ENCODE assay signal across 9 cellular contexts in genomic region chr11:95849087-95849825, GRCh38. TPM values are rescaled to one million over a fixed set of nuclear protein-coding genes. Genes with fewer than 3 reads are reported as not detected.
DNase-seq lines count a peak whose midpoint lies in the region; ATAC-seq, FAIRE-seq and TF ChIP-seq lines count a peak whose summit lies in the region.
"Had no signal": no experiment of that assay in that cellular context is flagged by ENCODE, and none has a peak within 500 bp of the region (broad histone marks: within the 10 kb centered on the region; RNA-seq: fewer than 3 reads in every experiment).

No MANE protein-coding gene starts in this region.

- no peaks in the 10 kb centered on the region for H3K79me2 ChIP-seq in HepG2 (ENCODE audit: insufficient read depth, low read length)
- H3K79me2 ChIP-seq: parathyroid adenoma had no signal

- no peak overlapping the region for H3K4me3 ChIP-seq in HepG2 (replicated peaks in 1 of 3; ENCODE audit: insufficient read depth in 1 of 3, low read depth in 2 of 3, low read length in 3 of 3)
- H3K4me3 ChIP-seq in thyroid gland (replicated peaks in 1 of 3) = no peak overlapping the region

- ATAC-seq in HepG2 = peak; percentile 97
- no peak for ATAC-seq in GM19397 (IDR thresholded peaks at IDR 0.05; ENCODE audit: unreplicated experiment)

- H3K36me3 Mint-ChIP-seq in chondrocyte (ENCODE audit: low read depth) = peaks cover 8% of the 10 kb centered on the region

- peak; percentile 86 for FAIRE-seq in HepG2 (lab: Jason Lieb, UNC)

- intact Hi-C loops in HepG2 (cut with micrococcal nuclease; ENCODE audit: unreplicated experiment) = loop anchor here (1.0 kb wide), 3 partner anchors 494 to 577 kb away; partner anchors contain the start of gene MAML2
- intact Hi-C loops in thyroid gland (cut with DNase I) = no loop called here

- H3K27me3 Mint-ChIP-seq in chondrocyte (ENCODE audit: low read depth) = no peaks in the 10 kb centered on the region

- H3K27ac ChIP-seq in HepG2 (ENCODE audit: extremely low read length, insufficient read depth, low read length) = no peak overlapping the region
- no peak overlapping the region for H3K27ac ChIP-seq in thyroid gland
- H3K27ac ChIP-seq: parathyroid adenoma had no signal

- H3K36me3 ChIP-seq in HepG2 (replicated peaks in 1 of 2; ENCODE audit: control insufficient read depth in 1 of 2, insufficient read depth in 2 of 2, low read length in 2 of 2) (peaks cover 4 to 29% of the 10 kb centered on the region in 2 experiments), thyroid gland (peaks cover 5 to 10% of the 10 kb centered on the region in 2 donors)

- peak; percentile 54 for TF ChIP-seq CTCF in GM13977 (IDR thresholded peaks at IDR 0.05; ENCODE audit: extremely low read depth, insufficient read depth, missing control alignments)
- peak; percentile 82 for TF ChIP-seq CTCF in chondrocyte (IDR thresholded peaks at IDR 0.05)
- TF ChIP-seq CTCF in HepG2 (CRISPR knock-in tag; IDR thresholded peaks at IDR 0.05) = peak; percentile 75
- TF ChIP-seq CTCF in thyroid gland (IDR thresholded peaks at IDR 0.05) = peak in 5 of 6 experiments; percentile 14 to 64 (median 53)

- TF ChIP-seq EP300 in HepG2 (IDR thresholded peaks at IDR 0.05; ENCODE audit: low read depth in 2 of 2, low read length in 2 of 2) (no peak), HepG2 (CRISPR knock-in tag; IDR thresholded peaks at IDR 0.05; ENCODE audit: borderline replicate concordance) (no peak)

- CTCF ChIA-PET in HepG2 (lab: Yijun Ruan, JAX; ENCODE audit: low intra/inter-chr PET ratio, low total read pairs) = interaction anchor here (1.0 to 1.9 kb wide), 2 partner anchors 545 to 578 kb away, joined by 4 to 10 read pairs; no protein-coding TSS in a partner anchor

- H3K27me3 ChIP-seq in HepG2 (ENCODE audit: control insufficient read depth in 1 of 2, insufficient read depth in 2 of 2, low read length in 2 of 2) (no peaks in the 10 kb centered on the region), thyroid gland (no peaks in the 10 kb centered on the region)

- no peak overlapping the region for H2AFZ ChIP-seq in HepG2 (ENCODE audit: low read length)
- H2AFZ ChIP-seq: parathyroid adenoma had no signal

- H3K4me2 ChIP-seq in HepG2 (ENCODE audit: low read depth, low read length) = no peak overlapping the region

- H3K27ac Mint-ChIP-seq in chondrocyte (ENCODE audit: unreplicated experiment) = no peak overlapping the region

- BruUV-seq in HepG2 (replicated peaks; lab: Mats Ljungman, UMichigan) = no TSS peak

- H3K4me1 ChIP-seq in HepG2 (ENCODE audit: insufficient read depth, low read length) (no peaks in the 10 kb centered on the region), thyroid gland (peaks cover 0 to 7% of the 10 kb centered on the region in 2 donors)
- H3K4me1 ChIP-seq: parathyroid adenoma had no signal

- H3K4me1 Mint-ChIP-seq in chondrocyte (ENCODE audit: low read depth) = peaks cover 25% of the 10 kb centered on the region

- in situ Hi-C loops in GM13977 (cut with MboI; ENCODE audit: low pct_unique_long_range_greater_than_20kb, low sequenced_read_pairs, unreplicated experiment) (loop anchor here (25.0 kb wide), 1 partner anchor 538 kb away; the partner anchor contains the start of genes CCDC82 and JRKL), SK-MEL-5 (cut with HindIII; ENCODE audit: low pct_unique_long_range_greater_than_20kb, low sequenced_read_pairs) (no loop called here), HepG2 (cut with HindIII; ENCODE audit: extremely low pct_ligation_motif_present, low pct_unique_long_range_greater_than_20kb) (no loop called here)

- no peak for TF ChIP-seq RAD21 in HepG2 (CRISPR knock-in tag; IDR thresholded peaks at IDR 0.05)

- peak; percentile 66 for DNase-seq in AG20443 (ENCODE audit: low spot score)
- DNase-seq in GM13977 (ENCODE audit: low spot score) = peak; percentile 6
- peak; percentile 84 for DNase-seq in HT-29 (ENCODE audit: low spot score)
- peak; percentile 71 for DNase-seq in SK-MEL-5 (ENCODE audit: low read depth, low spot score)
- DNase-seq in chondrocyte (ENCODE audit: low spot score) = no peak
- DNase-seq in HepG2 (ENCODE audit: low spot score) = peak; percentile 64
- DNase-seq in thyroid gland = peak; percentile 54 to 64

- H4K20me1 ChIP-seq in HepG2 (ENCODE audit: insufficient read depth, low read length) = no peaks in the 10 kb centered on the region

- H3K4me3 Mint-ChIP-seq in chondrocyte (ENCODE audit: unreplicated experiment) = no peak overlapping the region

- TF ChIP-seq POLR2A in HepG2 (IDR thresholded peaks at IDR 0.05; ENCODE audit: insufficient read depth in 1 of 2, low read depth in 2 of 2, low read length in 2 of 2) (no peak), thyroid gland (IDR thresholded peaks at IDR 0.05) (no peak)

- 82% methylated on average over 6 of the region's 6 CpGs for WGBS in HepG2 (ENCODE audit: low lambda C conversion rate)
- 69 to 79% methylated on average over 6 of the region's 6 CpGs for WGBS in thyroid gland, 2 donors

- no peak overlapping the region for H3K9ac ChIP-seq in HepG2 (ENCODE audit: insufficient read depth, low read depth, low read length)
- H3K9ac ChIP-seq: parathyroid adenoma had no signal

- H3K9me3 Mint-ChIP-seq in chondrocyte (ENCODE audit: low read depth) = no peaks in the 10 kb centered on the region

- H3K9me3 ChIP-seq in HepG2 (ENCODE audit: low read length) (no peaks in the 10 kb centered on the region), thyroid gland (no peaks in the 10 kb centered on the region)

- POLR2A ChIA-PET in HepG2 (lab: Yijun Ruan, JAX) = interaction anchor here (0.6 to 1.4 kb wide), 3 partner anchors 494 to 546 kb away, joined by 4 read pairs; partner anchors contain the start of gene MAML2

TF ChIP-seq in HepG2, 621 proteins besides CTCF, POLR2A, EP300 and RAD21 (continues in another document):
- TF ChIP-seq ZNF878 (CRISPR knock-in tag; IDR thresholded peaks at IDR 0.05) = no peak

RNA-seq across cellular contexts. Expression of gene CEP57, which starts 59.0 kb away (rescaled TPM):
- total RNA-seq in HT-29 (2014; rRNA removed; shearing (Covaris generic)) = 24.8 and 26.0 TPM in 2 replicates
- total RNA-seq in SK-MEL-5 (2014; rRNA removed; shearing (Covaris generic)) = 36.0 and 36.9 TPM in 2 replicates
- polyA plus RNA-seq in SK-MEL-5 (2015; cell fraction: cytosol; rRNA removed) = 15.6 and 16.1 TPM in 2 replicates
- polyA plus RNA-seq in SK-MEL-5 (2015; cell fraction: nucleus; rRNA removed) = 43.4 and 47.2 TPM in 2 replicates
- total RNA-seq in chondrocyte (27.8 to 30.1 TPM (median 28.8 TPM) in 3 replicates), HepG2 (2016; rRNA removed; fragmentation: Illumina TruSeq; extraction: Trizol) (59.4 and 85.6 TPM in 2 replicates), thyroid gland (10 to 100 TPM; 41.3 to 57.7 (median 53.7) TPM)
- total RNA-seq in HepG2 (2016; cell fraction: cytosol; rRNA removed; fragmentation: Illumina TruSeq; extraction: Trizol; ENCODE audit: low read depth) = 25.7 and 26.4 TPM in 2 replicates
- total RNA-seq in HepG2 (2016; cell fraction: insoluble cytoplasmic fraction; rRNA removed; fragmentation: Illumina TruSeq; extraction: Trizol) = 57.5 and 82.6 TPM in 2 replicates
- 51.6 and 56.5 TPM in 2 replicates for total RNA-seq in HepG2 (2016; cell fraction: membrane; rRNA removed; fragmentation: Illumina TruSeq; extraction: Trizol)
- total RNA-seq in HepG2 (2016; cell fraction: nucleus; rRNA removed; fragmentation: Illumina TruSeq; extraction: Trizol) = 52.8 and 61.0 TPM in 2 replicates
- polyA plus RNA-seq in HepG2 (2011; rRNA removed) = 23.5 and 34.3 TPM in 2 replicates
- 15.9 and 16.2 TPM in 2 replicates for polyA plus RNA-seq in HepG2 (2011; cell fraction: cytosol; rRNA removed)
- polyA plus RNA-seq in HepG2 (2011; cell fraction: nucleus; rRNA removed) = 20.6 and 21.8 TPM in 2 replicates
- polyA plus RNA-seq in HepG2 (2012) = 30.9 and 39.6 TPM in 2 replicates
- polyA plus RNA-seq in HepG2 (2016; cell fraction: cytosol; fragmentation: Illumina TruSeq; extraction: Trizol; ENCODE audit: low read depth) = 11.9 and 12.0 TPM in 2 replicates
- polyA plus RNA-seq in HepG2 (2016; cell fraction: insoluble cytoplasmic fraction; fragmentation: Illumina TruSeq; extraction: Trizol; ENCODE audit: low read depth) = 57.6 and 58.2 TPM in 2 replicates
- polyA plus RNA-seq in HepG2 (2016; cell fraction: membrane; fragmentation: Illumina TruSeq; extraction: Trizol; ENCODE audit: low read depth) = 25.3 and 27.9 TPM in 2 replicates
- 66.5 and 71.4 TPM in 2 replicates for polyA plus RNA-seq in HepG2 (2016; cell fraction: nucleus; fragmentation: Illumina TruSeq; extraction: Trizol; ENCODE audit: insufficient read depth, low read depth)
- polyA minus RNA-seq in HepG2 (2011; rRNA and poly(A)+ RNA removed; ENCODE audit: low replicate concordance) = 14.1 and 31.3 TPM in 2 replicates
- polyA minus RNA-seq in HepG2 (2011; cell fraction: cytosol; rRNA and poly(A)+ RNA removed) = 26.5 and 27.4 TPM in 2 replicates
- polyA minus RNA-seq in HepG2 (2011; cell fraction: nucleus; rRNA and poly(A)+ RNA removed) = 61.5 and 63.7 TPM in 2 replicates

RNA-seq across cellular contexts. Expression of gene FAM76B, which starts 59.7 kb away (rescaled TPM):
- total RNA-seq in HT-29 (2014; rRNA removed; shearing (Covaris generic)) = 16.9 and 17.7 TPM in 2 replicates
- 16.2 and 19.2 TPM in 2 replicates for total RNA-seq in SK-MEL-5 (2014; rRNA removed; shearing (Covaris generic))
- 8.8 and 15.5 TPM in 2 replicates for polyA plus RNA-seq in SK-MEL-5 (2015; cell fraction: cytosol; rRNA removed)
- 156 and 216 TPM in 2 replicates for polyA plus RNA-seq in SK-MEL-5 (2015; cell fraction: nucleus; rRNA removed)
- total RNA-seq in chondrocyte (16.5 to 22.5 TPM (median 19.5 TPM) in 3 replicates), HepG2 (2016; rRNA removed; fragmentation: Illumina TruSeq; extraction: Trizol) (21.7 and 24.2 TPM in 2 replicates), thyroid gland (10 to 100 TPM; 37.4 to 61.9 (median 46.8) TPM)
- total RNA-seq in HepG2 (2016; cell fraction: cytosol; rRNA removed; fragmentation: Illumina TruSeq; extraction: Trizol; ENCODE audit: low read depth) = 4.1 and 6.2 TPM in 2 replicates
- total RNA-seq in HepG2 (2016; cell fraction: insoluble cytoplasmic fraction; rRNA removed; fragmentation: Illumina TruSeq; extraction: Trizol) = 15.2 and 24.9 TPM in 2 replicates
- 9.1 TPM in 2 replicates for total RNA-seq in HepG2 (2016; cell fraction: membrane; rRNA removed; fragmentation: Illumina TruSeq; extraction: Trizol)
- total RNA-seq in HepG2 (2016; cell fraction: nucleus; rRNA removed; fragmentation: Illumina TruSeq; extraction: Trizol) = 49.9 TPM in 2 replicates
- polyA plus RNA-seq in HepG2 (2011; rRNA removed) = 18.6 and 20.2 TPM in 2 replicates
- polyA plus RNA-seq in HepG2 (2011; cell fraction: cytosol; rRNA removed) = 4.3 and 6.4 TPM in 2 replicates
- 49.1 and 51.0 TPM in 2 replicates for polyA plus RNA-seq in HepG2 (2011; cell fraction: nucleus; rRNA removed)
- polyA plus RNA-seq in HepG2 (2012) = 12.3 and 18.0 TPM in 2 replicates
- 1.9 and 2.3 TPM in 2 replicates for polyA plus RNA-seq in HepG2 (2016; cell fraction: cytosol; fragmentation: Illumina TruSeq; extraction: Trizol; ENCODE audit: low read depth)
- 12.4 and 15.7 TPM in 2 replicates for polyA plus RNA-seq in HepG2 (2016; cell fraction: insoluble cytoplasmic fraction; fragmentation: Illumina TruSeq; extraction: Trizol; ENCODE audit: low read depth)
- polyA plus RNA-seq in HepG2 (2016; cell fraction: membrane; fragmentation: Illumina TruSeq; extraction: Trizol; ENCODE audit: low read depth) = 4.7 and 7.0 TPM in 2 replicates
- 62.3 and 70.8 TPM in 2 replicates for polyA plus RNA-seq in HepG2 (2016; cell fraction: nucleus; fragmentation: Illumina TruSeq; extraction: Trizol; ENCODE audit: insufficient read depth, low read depth)
- polyA minus RNA-seq in HepG2 (2011; rRNA and poly(A)+ RNA removed; ENCODE audit: low replicate concordance) = 5.3 and 9.7 TPM in 2 replicates
- polyA minus RNA-seq in HepG2 (2011; cell fraction: cytosol; rRNA and poly(A)+ RNA removed) = 8.6 and 9.7 TPM in 2 replicates
- 79.7 and 93.4 TPM in 2 replicates for polyA minus RNA-seq in HepG2 (2011; cell fraction: nucleus; rRNA and poly(A)+ RNA removed)
